ENCODE assay signal across 30 cellular contexts in genomic region chr10:116648903-116649302, GRCh38. TPM values are rescaled to one million over a fixed set of nuclear protein-coding genes. Genes with fewer than 3 reads are reported as not detected.
"Had no signal": no experiment of that assay in that cellular context is flagged by ENCODE, and none has a peak within 500 bp of the region (broad histone marks: within the 10 kb centered on the region; RNA-seq: fewer than 3 reads in every experiment).

No MANE protein-coding gene starts in this region.

- ATAC-seq: stimulated activated effector memory CD8-positive, alpha-beta T cell treated with anti-CD3 and anti-CD28 coated beads, Interleukin-12 subunit alpha, Interleukin-12 subunit beta, amount 100 ng/mL, for 72 hours; stimulated activated memory B cell treated with anti-CD40 and anti-IgM and Interleukin-4, amounts not matched to agents 10 μg/mL and 1 μg/mL and 100 μg/mL, for 72 hours; stimulated activated naive B cell treated with anti-CD40 and anti-IgM and Interleukin-4, amounts not matched to agents 10 μg/mL and 1 μg/mL and 100 μg/mL, for 72 hours; stimulated activated naive CD8-positive, alpha-beta T cell treated with anti-CD3 and anti-CD28 coated beads, Interleukin-15, amount 100 ng/mL, for 72 hours; stimulated activated naive CD8-positive, alpha-beta T cell treated with anti-CD3 and anti-CD28 coated beads, Interleukin-15, Interleukin-2, amounts not matched to agents 100 U/mL and 50 U/mL, for 24 hours; upper lobe of right lung had no signal

- H3K27me3 ChIP-seq: suprapubic skin, testis, thyroid gland, tibial nerve, transverse colon, upper lobe of left lung, upper lobe of right lung, uterus, vagina had no signal

- H3K4me1 ChIP-seq: stomach, suprapubic skin, testis, thyroid gland, tibial artery, tibial nerve, transverse colon, upper lobe of left lung, upper lobe of right lung, uterus, vagina had no signal

- H3K9me3 ChIP-seq: testis, thoracic aorta, thyroid gland, upper lobe of right lung, uterus had no signal

- DNase-seq: stimulated activated CD4-positive, alpha-beta T cell treated with anti-CD3 and anti-CD28 coated beads, Interleukin-2, amount 100 ng/mL, for 24 hours; stimulated activated CD4-positive, alpha-beta T cell treated with anti-CD3 and anti-CD28 coated beads, Interleukin-2, amount 100 ng/mL, for 48 hours; stimulated activated CD4-positive, alpha-beta T cell treated with anti-CD3 and anti-CD28 coated beads, Interleukin-4, amount 100 ng/mL, for 1 hour; stimulated activated CD4-positive, alpha-beta T cell treated with anti-CD3 and anti-CD28 coated beads, Interleukin-4, amount 100 ng/mL, for 24 hours; stimulated activated CD8-positive, alpha-beta memory T cell treated with anti-CD3 and anti-CD28 coated beads, Interleukin-4, amount 100 ng/mL, for 48 hours; stimulated activated naive B cell treated with anti-CD40 and anti-IgM and Interleukin-4, amounts not matched to agents 10 μg/mL and 1 μg/mL and 100 μg/mL, for 72 hours; stimulated activated naive CD4-positive, alpha-beta T cell; stimulated activated naive CD4-positive, alpha-beta T cell treated with Interleukin-2 at 50 U/mL for 16 hours; stimulated activated naive CD8-positive, alpha-beta T cell treated with anti-CD3 and anti-CD28 coated beads, Interleukin-15, amount 100 ng/mL, for 72 hours; stimulated activated naive CD8-positive, alpha-beta T cell treated with anti-CD3 and anti-CD28 coated beads, Interleukin-15, Interleukin-2, amounts not matched to agents 100 U/mL and 50 U/mL, for 24 hours; stomach; substantia nigra; testis; thyroid gland; tibial artery; transverse colon; trophoblast cell; upper lobe of left lung; upper lobe of right lung; uterus had no signal

- H3K27ac ChIP-seq: stomach, suprapubic skin, testis, thoracic aorta, thyroid gland, tibial artery, tibial nerve, transverse colon, upper lobe of left lung, upper lobe of right lung, uterus, vagina had no signal

- H3K4me3 ChIP-seq: stomach, suprapubic skin, testis, thoracic aorta, thyroid gland, tibial artery, tibial nerve, transverse colon, upper lobe of left lung, upper lobe of right lung, uterus, vagina had no signal

- H3K36me3 ChIP-seq: stomach, suprapubic skin, thoracic aorta, thyroid gland, tibial artery, tibial nerve, transverse colon, upper lobe of left lung, upper lobe of right lung, uterus, vagina had no signal

RNA-seq across cellular contexts. Expression of gene PNLIPRP2, which starts 28.1 kb away (rescaled TPM):
- total RNA-seq: subcutaneous adipose tissue, suprapubic skin, temporal lobe, thyroid gland, upper lobe of right lung, ureter, urinary bladder, uterus, vagina had no signal

RNA-seq across cellular contexts. Expression of gene PNLIPRP1, which starts 58.1 kb away (rescaled TPM):
- total RNA-seq: stomach, subcutaneous adipose tissue, suprapubic skin, temporal lobe, testis, thyroid gland, transverse colon, upper lobe of right lung, ureter, urinary bladder, uterus, vagina had no signal
